Comparison of ENCODE assay signal across 25 cellular contexts in the genomic region with DNA sequence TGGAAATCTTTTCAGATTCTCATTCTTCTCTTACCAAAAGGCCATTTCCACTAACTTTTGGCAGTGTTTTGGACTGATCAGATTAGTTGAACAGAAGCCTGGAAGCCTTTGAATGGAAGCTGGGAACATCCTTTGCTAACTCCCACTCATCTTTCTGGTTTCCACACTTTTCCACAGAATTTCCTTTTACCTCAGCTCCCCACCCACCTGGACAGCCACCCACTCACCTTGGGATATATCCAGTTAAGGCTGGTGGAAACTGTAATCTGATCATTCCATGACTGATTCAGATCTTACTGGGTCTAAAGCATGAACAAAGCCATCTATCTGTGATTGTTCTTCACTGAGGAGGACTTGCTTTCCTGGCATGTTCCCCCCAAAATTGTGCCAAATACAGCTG.
"Had no signal": no experiment of that assay in that cellular context is flagged by ENCODE, and none has a peak within 500 bp of the region (broad histone marks: within the 10 kb centered on the region; RNA-seq: fewer than 3 reads in every experiment).

No MANE protein-coding gene starts in this region.

- ATAC-seq: activated CD8-positive, alpha-beta T cell treated with anti-CD3 and anti-CD28 coated beads for 36 hours; activated T-cell treated with anti-CD3 and anti-CD28 coated beads, Interleukin-2, amount 50 U/mL, for 4 hours; activated T-helper 17 cell treated with anti-CD3 and anti-CD28 coated beads, Interleukin-2, amount 50 U/mL, for 72 hours; body of pancreas; effector memory CD8-positive, alpha-beta T cell; gastroesophageal sphincter; heart right ventricle; WTC11 had no signal

- H3K27ac ChIP-seq: body of pancreas, coronary artery, epithelial cell of prostate, esophagus squamous epithelium, gastroesophageal sphincter, heart right ventricle had no signal

- H3K9me3 ChIP-seq: body of pancreas, esophagus squamous epithelium, gastroesophageal sphincter had no signal

- FAIRE-seq: endothelial cell of umbilical vein had no signal

- H3K27me3 ChIP-seq: body of pancreas, gastroesophageal sphincter had no signal

- H3K36me3 ChIP-seq: esophagus squamous epithelium, gastroesophageal sphincter, heart right ventricle had no signal

- DNase-seq: activated CD4-positive, alpha-beta T cell treated with anti-CD3 and anti-CD28 coated beads for 1 hour; activated CD4-positive, alpha-beta T cell treated with anti-CD3 and anti-CD28 coated beads for 4 hours; activated CD4-positive, alpha-beta T cell treated with anti-CD3 and anti-CD28 coated beads, Interleukin-2, amount 10 ng/mL, durations not matched to agents 7 days and 5 days; activated CD4-positive, alpha-beta T cell treated with anti-CD3 and anti-CD28 coated beads, Interleukin-2, amount 50 U/mL, for 4 hours; activated CD8-positive, alpha-beta memory T cell treated with anti-CD3 and anti-CD28 coated beads for 24 hours; activated CD8-positive, alpha-beta T cell treated with anti-CD3 and anti-CD28 coated beads for 36 hours; activated effector memory CD4-positive, alpha-beta T cell treated with Interleukin-2 at 50 U/mL for 16 hours; activated gamma-delta T cell treated with Interleukin-2 at 50 U/mL for 16 hours; activated naive CD4-positive, alpha-beta T cell treated with anti-CD3 and anti-CD28 coated beads, Interleukin-2, amount 50 U/mL, for 16 hours; activated naive CD4-positive, alpha-beta T cell treated with Interleukin-2 at 50 U/mL for 16 hours; activated T-cell treated with anti-CD3 and anti-CD28 coated beads, Interleukin-2, amount 50 U/mL, for 4 hours; amniotic stem cell; body of pancreas; effector CD4-positive, alpha-beta T cell; effector memory CD8-positive, alpha-beta T cell; esophagus squamous epithelium; foreskin melanocyte; heart right ventricle; T-helper 2 cell had no signal

- H3K4me3 ChIP-seq: body of pancreas, coronary artery, esophagus squamous epithelium, gastroesophageal sphincter, heart right ventricle had no signal

- H3K4me1 ChIP-seq: body of pancreas, esophagus squamous epithelium, gastroesophageal sphincter, heart right ventricle had no signal
